11 cellular contexts compared by ENCODE assay signal in the genomic region with DNA sequence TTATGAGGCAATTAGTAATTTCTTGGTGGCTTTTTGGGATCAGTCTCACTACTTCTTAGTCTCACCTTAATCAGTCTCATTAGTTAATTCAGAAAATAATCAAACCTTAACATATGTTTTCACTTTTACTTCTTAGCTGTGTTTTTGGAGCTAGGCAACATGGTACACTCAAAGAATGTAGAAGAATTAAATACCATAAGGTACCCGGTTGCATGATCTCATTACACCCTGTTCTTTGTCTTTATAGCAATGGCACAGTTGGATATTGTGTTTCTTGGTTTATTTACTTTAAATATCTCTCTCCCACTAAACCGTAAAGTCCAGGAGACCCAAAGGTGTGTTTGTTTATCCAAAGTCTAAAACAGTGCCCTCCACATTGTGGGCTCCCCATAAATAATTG.
"Had no signal": no experiment of that assay in that cellular context is flagged by ENCODE, and none has a peak within 500 bp of the region (broad histone marks: within the 10 kb centered on the region; RNA-seq: fewer than 3 reads in every experiment).

No MANE protein-coding gene starts in this region.

- DNase-seq: activated CD4-positive, alpha-beta T cell treated with anti-CD3 and anti-CD28 coated beads for 1 hour; activated CD4-positive, alpha-beta T cell treated with anti-CD3 and anti-CD28 coated beads, Interleukin-2, amount 50 U/mL, for 48 hours; activated CD8-positive, alpha-beta memory T cell treated with anti-CD3 and anti-CD28 coated beads, Interleukin-2, amount 10 ng/mL, durations not matched to agents 7 days and 5 days; activated effector memory CD4-positive, alpha-beta T cell treated with Interleukin-2 at 50 U/mL for 16 hours; activated T-cell treated with anti-CD3 and anti-CD28 coated beads, Interleukin-2, amount 50 U/mL, for 24 hours; amygdala; endodermal cell; head of caudate nucleus; left lung; nephron progenitor cell had no signal

- H3K27ac ChIP-seq: foreskin keratinocyte, left lung had no signal

- H3K27me3 ChIP-seq: foreskin keratinocyte, left lung had no signal

- H3K4me3 ChIP-seq: left lung had no signal

- H3K36me3 ChIP-seq: left lung had no signal
